ENCODE assay signal across 1 cellular context in the genomic region with DNA sequence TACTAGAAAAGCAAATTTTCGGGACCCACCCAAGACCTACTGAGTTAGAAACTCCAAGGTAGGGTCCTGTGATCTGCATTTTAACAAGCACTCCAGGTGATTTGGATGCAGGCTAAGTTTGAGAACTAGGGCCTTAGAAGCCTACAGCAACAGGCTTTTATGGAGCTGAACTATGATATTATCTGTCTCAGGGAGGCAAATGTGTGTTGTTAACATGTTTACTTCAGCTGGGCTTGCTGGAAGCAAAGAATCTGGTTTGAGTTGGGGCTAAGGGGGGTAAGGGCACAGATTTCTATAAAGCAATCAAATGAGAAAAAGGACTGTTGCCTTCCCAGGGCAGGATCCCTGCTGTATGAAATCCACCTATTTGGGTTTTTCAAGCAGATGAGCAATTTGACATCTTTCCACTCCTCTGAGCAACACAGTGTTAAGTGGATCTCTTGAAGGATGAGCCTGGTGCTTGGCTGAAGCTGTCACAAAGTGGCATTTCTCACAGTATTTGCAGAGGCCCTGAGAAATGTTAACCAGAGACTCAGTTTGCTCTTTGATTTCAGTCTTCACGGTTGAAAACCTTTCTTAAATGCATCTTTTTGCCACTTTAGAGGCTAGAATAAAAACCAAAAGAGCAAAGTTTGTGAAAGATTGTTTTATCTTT.
TF ChIP-seq lines count a peak whose summit lies in the region.

No MANE protein-coding gene starts in this region.

TF ChIP-seq in SK-N-SH treated with all-trans-retinoic acid at 6 μM for 48 hours, 23 proteins besides CTCF, POLR2A, EP300 and RAD21 (continued from another document):
- TF ChIP-seq, protein P1, sequence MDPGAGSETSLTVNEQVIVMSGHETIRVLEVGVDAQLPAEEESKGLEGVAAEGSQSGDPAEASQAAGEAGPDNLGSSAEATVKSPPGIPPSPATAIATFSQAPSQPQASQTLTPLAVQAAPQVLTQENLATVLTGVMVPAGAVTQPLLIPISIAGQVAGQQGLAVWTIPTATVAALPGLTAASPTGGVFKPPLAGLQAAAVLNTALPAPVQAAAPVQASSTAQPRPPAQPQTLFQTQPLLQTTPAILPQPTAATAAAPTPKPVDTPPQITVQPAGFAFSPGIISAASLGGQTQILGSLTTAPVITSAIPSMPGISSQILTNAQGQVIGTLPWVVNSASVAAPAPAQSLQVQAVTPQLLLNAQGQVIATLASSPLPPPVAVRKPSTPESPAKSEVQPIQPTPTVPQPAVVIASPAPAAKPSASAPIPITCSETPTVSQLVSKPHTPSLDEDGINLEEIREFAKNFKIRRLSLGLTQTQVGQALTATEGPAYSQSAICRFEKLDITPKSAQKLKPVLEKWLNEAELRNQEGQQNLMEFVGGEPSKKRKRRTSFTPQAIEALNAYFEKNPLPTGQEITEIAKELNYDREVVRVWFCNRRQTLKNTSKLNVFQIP (CRISPR knock-in tag; IDR thresholded peaks at IDR 0.05; ENCODE audit: borderline replicate concordance, low read depth) = no peak
- TF ChIP-seq, protein P2, sequence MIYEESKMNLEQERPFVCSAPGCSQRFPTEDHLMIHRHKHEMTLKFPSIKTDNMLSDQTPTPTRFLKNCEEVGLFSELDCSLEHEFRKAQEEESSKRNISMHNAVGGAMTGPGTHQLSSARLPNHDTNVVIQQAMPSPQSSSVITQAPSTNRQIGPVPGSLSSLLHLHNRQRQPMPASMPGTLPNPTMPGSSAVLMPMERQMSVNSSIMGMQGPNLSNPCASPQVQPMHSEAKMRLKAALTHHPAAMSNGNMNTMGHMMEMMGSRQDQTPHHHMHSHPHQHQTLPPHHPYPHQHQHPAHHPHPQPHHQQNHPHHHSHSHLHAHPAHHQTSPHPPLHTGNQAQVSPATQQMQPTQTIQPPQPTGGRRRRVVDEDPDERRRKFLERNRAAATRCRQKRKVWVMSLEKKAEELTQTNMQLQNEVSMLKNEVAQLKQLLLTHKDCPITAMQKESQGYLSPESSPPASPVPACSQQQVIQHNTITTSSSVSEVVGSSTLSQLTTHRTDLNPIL (CRISPR knock-in tag; IDR thresholded peaks at IDR 0.05; ENCODE audit: low read depth) = no peak
- no peak for TF ChIP-seq ZFP3 (CRISPR knock-in tag; IDR thresholded peaks at IDR 0.05)
- TF ChIP-seq, protein P3, sequence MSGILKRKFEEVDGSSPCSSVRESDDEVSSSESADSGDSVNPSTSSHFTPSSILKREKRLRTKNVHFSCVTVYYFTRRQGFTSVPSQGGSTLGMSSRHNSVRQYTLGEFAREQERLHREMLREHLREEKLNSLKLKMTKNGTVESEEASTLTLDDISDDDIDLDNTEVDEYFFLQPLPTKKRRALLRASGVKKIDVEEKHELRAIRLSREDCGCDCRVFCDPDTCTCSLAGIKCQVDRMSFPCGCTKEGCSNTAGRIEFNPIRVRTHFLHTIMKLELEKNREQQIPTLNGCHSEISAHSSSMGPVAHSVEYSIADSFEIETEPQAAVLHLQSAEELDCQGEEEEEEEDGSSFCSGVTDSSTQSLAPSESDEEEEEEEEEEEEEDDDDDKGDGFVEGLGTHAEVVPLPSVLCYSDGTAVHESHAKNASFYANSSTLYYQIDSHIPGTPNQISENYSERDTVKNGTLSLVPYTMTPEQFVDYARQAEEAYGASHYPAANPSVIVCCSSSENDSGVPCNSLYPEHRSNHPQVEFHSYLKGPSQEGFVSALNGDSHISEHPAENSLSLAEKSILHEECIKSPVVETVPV (CRISPR knock-in tag; IDR thresholded peaks at IDR 0.05) = no peak
